Comparison of ENCODE assay signal across 19 cellular contexts in the genomic region with DNA sequence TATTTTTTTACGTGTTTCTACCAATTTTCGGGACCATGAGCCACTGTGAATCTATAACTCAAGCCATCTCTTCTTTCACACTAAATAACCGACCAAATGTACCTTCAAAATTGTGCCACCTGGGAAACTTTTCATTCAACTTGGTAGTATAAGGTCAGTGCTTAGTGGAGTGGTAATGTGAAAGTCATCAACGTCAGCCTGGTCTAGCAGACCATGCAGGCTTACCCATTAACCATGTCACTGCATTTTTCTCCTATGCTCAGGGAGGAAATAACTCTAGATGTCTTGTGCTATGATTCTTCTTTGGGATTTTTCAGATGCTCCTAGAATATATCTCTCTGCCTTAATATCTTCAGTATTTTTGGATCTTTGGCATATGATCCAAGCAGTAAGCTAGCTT.
"Had no signal": no experiment of that assay in that cellular context is flagged by ENCODE, and none has a peak within 500 bp of the region (broad histone marks: within the 10 kb centered on the region; RNA-seq: fewer than 3 reads in every experiment).

No MANE protein-coding gene starts in this region.

- DNase-seq: hippocampal formation; kidney glomerular epithelial cell; left colon; left lung; lower lobe of right lung; mammary epithelial cell; mesenchymal stem cell; naive thymus-derived CD8-positive, alpha-beta T cell; ovary; right lobe of liver; stimulated activated CD4-positive, alpha-beta T cell treated with anti-CD3 and anti-CD28 coated beads, Interleukin-1b, Interleukin-23, amount 100 ng/mL, for 48 hours; stimulated activated CD4-positive, alpha-beta T cell treated with anti-CD3 and anti-CD28 coated beads, Interleukin-2, amount 100 ng/mL, for 48 hours; stimulated activated CD4-positive, alpha-beta T cell treated with anti-CD3 and anti-CD28 coated beads, Interleukin-4, amount 100 ng/mL, for 4 hours; stimulated activated CD8-positive, alpha-beta memory T cell treated with anti-CD3 and anti-CD28 coated beads, Interleukin-4, amount 100 ng/mL, for 48 hours; stimulated activated naive CD4-positive, alpha-beta T cell treated with Interleukin-2 at 50 U/mL for 16 hours; stimulated activated naive CD8-positive, alpha-beta T cell treated with anti-CD3 and anti-CD28 coated beads, Interleukin-15, amount 100 ng/mL, for 72 hours; substantia nigra; uterus had no signal

- ATAC-seq: left colon; left lung; lower lobe of right lung; naive thymus-derived CD8-positive, alpha-beta T cell; right lobe of liver; stimulated activated memory B cell treated with anti-CD40 and anti-IgM and Interleukin-4, amounts not matched to agents 10 μg/mL and 1 μg/mL and 100 μg/mL, for 72 hours; stimulated activated naive CD8-positive, alpha-beta T cell treated with anti-CD3 and anti-CD28 coated beads, Interleukin-15, amount 100 ng/mL, for 72 hours had no signal
